Comparison of ENCODE assay signal across 8 cellular contexts in the genomic region with DNA sequence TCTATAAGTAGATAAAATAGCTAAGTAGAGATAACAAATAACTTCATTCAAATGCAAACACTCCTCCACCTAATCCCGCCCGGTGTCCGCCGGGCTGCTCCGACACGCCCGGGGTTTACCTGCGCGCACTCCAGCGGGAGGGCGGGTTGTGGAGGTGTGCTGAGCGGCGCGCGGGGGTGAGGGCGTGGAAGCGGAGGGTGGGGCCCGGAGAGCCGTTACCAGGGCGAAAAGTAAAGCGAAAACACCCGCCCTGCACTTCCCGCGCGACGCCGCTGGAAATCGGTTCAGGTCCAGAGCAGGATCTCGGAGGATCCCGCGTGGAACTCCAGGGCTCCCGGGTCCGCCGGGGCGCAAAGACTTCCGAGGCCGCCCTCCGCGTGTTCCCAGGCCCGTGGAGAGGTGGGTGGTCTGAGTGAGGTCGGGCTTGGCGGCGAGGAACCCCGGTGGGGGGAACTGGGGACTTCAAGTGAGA. TPM values are rescaled to one million over a fixed set of nuclear protein-coding genes. Genes with fewer than 3 reads are reported as not detected.
A peak's percentile ranks its signal among the peaks of the same experiment; 100 is the strongest.
DNase-seq lines count a peak whose midpoint lies in the region; ATAC-seq and TF ChIP-seq lines count a peak whose summit lies in the region.

No MANE protein-coding gene starts in this region.

- no peak overlapping the region for H4K91ac ChIP-seq in neuronal stem cell (ENCODE audit: low read depth, low read length, poor library complexity)

- no peak overlapping the region for H3K27ac ChIP-seq in neuronal stem cell (replicated peaks; ENCODE audit: low read length)
- peak overlapping the region; percentile 99 for H3K27ac ChIP-seq in vagina

- no peaks in the 10 kb centered on the region for H3K36me3 ChIP-seq in neuronal stem cell (replicated peaks in 1 of 2; ENCODE audit: control insufficient read depth in 2 of 2, insufficient read depth in 2 of 2, low read length in 2 of 2)
- no peaks in the 10 kb centered on the region for H3K36me3 ChIP-seq in vagina

- no peak overlapping the region for H4K8ac ChIP-seq in neuronal stem cell (ENCODE audit: low read depth, low read length)

- ATAC-seq in esophagus mucosa = peak; percentile 68
- ATAC-seq in HG03097 (IDR thresholded peaks at IDR 0.05; ENCODE audit: low FRiP score, unreplicated experiment) = no peak
- no peak for ATAC-seq in GM21515 (IDR thresholded peaks at IDR 0.05; ENCODE audit: unreplicated experiment)

- peak in 1 of 2 donors; percentile 27 for TF ChIP-seq POLR2A in vagina (IDR thresholded peaks at IDR 0.05)

- no peak overlapping the region for H3K23ac ChIP-seq in neuronal stem cell (ENCODE audit: low read depth, low read length, poor library complexity)

- H2BK120ac ChIP-seq in neuronal stem cell (ENCODE audit: low read depth, low read length) = no peak overlapping the region

- H3K4me1 Mint-ChIP-seq in CD14-positive monocyte = peaks cover 46% of the 10 kb centered on the region
- peaks cover 12 to 17% (median 13%) of the 10 kb centered on the region in 3 donors for H3K4me1 Mint-ChIP-seq in IgD-negative memory B cell

- H3K4me2 ChIP-seq in neuronal stem cell (ENCODE audit: insufficient read depth, low read length, poor library complexity, severe bottlenecking) = peak overlapping the region; percentile 94

- peak overlapping the region in 6 of 7 donors; percentile 91 to 98 (median 96) for H3K27ac Mint-ChIP-seq in CD14-positive monocyte
- H3K27ac Mint-ChIP-seq in IgD-negative memory B cell = no peak overlapping the region

- no peak overlapping the region for H3K9ac ChIP-seq in neuronal stem cell (ENCODE audit: low read depth, low read length, poor library complexity)

- H3K4ac ChIP-seq in neuronal stem cell (ENCODE audit: low read length) = no peak overlapping the region

- H2AFZ ChIP-seq in neuronal stem cell (ENCODE audit: low read length) = peak overlapping the region; percentile 83

- H3K4me3 ChIP-seq in neuronal stem cell (ENCODE audit: low read length in 2 of 2) (peak overlapping the region; percentile 6 to 85), vagina (peak overlapping the region; percentile 78 to 82)

- H3K4me3 Mint-ChIP-seq in CD14-positive monocyte = peak overlapping the region; percentile 95 to 97
- peak overlapping the region; percentile 94 to 99 (median 98) for H3K4me3 Mint-ChIP-seq in IgD-negative memory B cell

- DNase-seq in CD14-positive monocyte (ENCODE audit: low spot score) = no peak
- DNase-seq in activated T-cell treated with anti-CD3 and anti-CD28 coated beads for 1 hour (ENCODE audit: low read depth) = peak; percentile 45
- DNase-seq in neuronal stem cell (ENCODE audit: low spot score) = no peak
- no peak for DNase-seq in vagina (ENCODE audit: extremely low spot score in 2 of 2)

- H2BK12ac ChIP-seq in neuronal stem cell (ENCODE audit: low read length) = no peak overlapping the region

- H3K27me3 Mint-ChIP-seq in CD14-positive monocyte (ENCODE audit: low read depth in 3 of 3) = peaks cover 82 to 96% (median 93%) of the 10 kb centered on the region in 3 donors
- H3K27me3 Mint-ChIP-seq in IgD-negative memory B cell = peaks cover 47% of the 10 kb centered on the region

- H3K36me3 Mint-ChIP-seq in CD14-positive monocyte (peaks cover 17 to 29% of the 10 kb centered on the region in 2 donors), IgD-negative memory B cell (no peaks in the 10 kb centered on the region)

- H3K79me1 ChIP-seq in neuronal stem cell (ENCODE audit: low read depth, low read length) = no peaks in the 10 kb centered on the region

- TF ChIP-seq CTCF in CD14-positive monocyte (IDR thresholded peaks at IDR 0.05) = no peak
- TF ChIP-seq CTCF in vagina (IDR thresholded peaks at IDR 0.05) = no peak

- H3K4me1 ChIP-seq in neuronal stem cell (ENCODE audit: control insufficient read depth in 2 of 2, insufficient read depth in 1 of 2, low read depth in 1 of 2, low read length in 2 of 2) = peaks cover 19 to 25% of the 10 kb centered on the region in 2 donors
- H3K4me1 ChIP-seq in vagina = peaks cover 44% of the 10 kb centered on the region

- H3K18ac ChIP-seq in neuronal stem cell (ENCODE audit: low read length) = peak overlapping the region; percentile 61

- H2BK15ac ChIP-seq in neuronal stem cell (ENCODE audit: low read length) = peak overlapping the region; percentile 19

- WGBS in neuronal stem cell (ENCODE audit: extremely low coverage in 2 of 2, insufficient read length in 2 of 2, insufficient replicate concordance in 1 of 2), 2 donors = no CpG with 5 or more reads among the region's 44 CpGs

- H2BK5ac ChIP-seq in neuronal stem cell (ENCODE audit: low read length) = no peak overlapping the region

- H3K14ac ChIP-seq in neuronal stem cell (ENCODE audit: low read length) = no peak overlapping the region

- H3K27me3 ChIP-seq in neuronal stem cell (ENCODE audit: control insufficient read depth in 3 of 3, insufficient read depth in 3 of 3, low read depth in 1 of 3, low read length in 3 of 3) (peaks cover 6 to 63% (median 21%) of the 10 kb centered on the region in 3 experiments), vagina (no peaks in the 10 kb centered on the region)

- intact Hi-C loops in CD14-positive monocyte (cut with micrococcal nuclease) (loop anchor here in 1 of 2 donors (5.0 kb wide), 1 partner anchor 64 kb away; no protein-coding TSS in a partner anchor), vagina (cut with DNase I) (loop anchor here (2.0 to 10.0 kb wide), 2 partner anchors 48 to 132 kb away; no protein-coding TSS in a partner anchor)

- peak overlapping the region; percentile 60 for H2AK5ac ChIP-seq in neuronal stem cell (ENCODE audit: low read depth, low read length)

- H3K9me3 Mint-ChIP-seq in CD14-positive monocyte (peaks cover 0 to 31% (median 10%) of the 10 kb centered on the region in 7 donors), IgD-negative memory B cell (no peaks in the 10 kb centered on the region)

- H3K9me3 ChIP-seq in neuronal stem cell (replicated peaks in 1 of 2; ENCODE audit: control insufficient read depth in 2 of 2, insufficient read depth in 1 of 2, low read depth in 1 of 2, low read length in 2 of 2) (no peaks in the 10 kb centered on the region), vagina (no peaks in the 10 kb centered on the region)

RNA-seq across cellular contexts. Expression of gene ATF3, which starts 1.8 kb away (rescaled TPM):
- polyA plus RNA-seq in CD14-positive monocyte = 10 to 100 TPM; 10.4 to 13.3 TPM
- polyA plus RNA-seq in IgD-negative memory B cell = 0.73 TPM
- 2.7 TPM for total RNA-seq in esophagus mucosa
- polyA plus RNA-seq in neuronal stem cell (2013, experiment 1 of 2) = 12.5 TPM
- polyA plus RNA-seq in neuronal stem cell (2013, experiment 2 of 2) = 11.3 TPM
- total RNA-seq in vagina = 34.9 TPM

Comparison
In these comparisons a context has a peak if more than half of its experiments do, and no peak if none do; other contexts are left out.
1. H3K27ac Mint-ChIP-seq: peak in CD14-positive monocyte (6 of 7); none in IgD-negative memory B cell (0 of 3).